Comparison of ENCODE assay signal across 9 cellular contexts in the genomic region with DNA sequence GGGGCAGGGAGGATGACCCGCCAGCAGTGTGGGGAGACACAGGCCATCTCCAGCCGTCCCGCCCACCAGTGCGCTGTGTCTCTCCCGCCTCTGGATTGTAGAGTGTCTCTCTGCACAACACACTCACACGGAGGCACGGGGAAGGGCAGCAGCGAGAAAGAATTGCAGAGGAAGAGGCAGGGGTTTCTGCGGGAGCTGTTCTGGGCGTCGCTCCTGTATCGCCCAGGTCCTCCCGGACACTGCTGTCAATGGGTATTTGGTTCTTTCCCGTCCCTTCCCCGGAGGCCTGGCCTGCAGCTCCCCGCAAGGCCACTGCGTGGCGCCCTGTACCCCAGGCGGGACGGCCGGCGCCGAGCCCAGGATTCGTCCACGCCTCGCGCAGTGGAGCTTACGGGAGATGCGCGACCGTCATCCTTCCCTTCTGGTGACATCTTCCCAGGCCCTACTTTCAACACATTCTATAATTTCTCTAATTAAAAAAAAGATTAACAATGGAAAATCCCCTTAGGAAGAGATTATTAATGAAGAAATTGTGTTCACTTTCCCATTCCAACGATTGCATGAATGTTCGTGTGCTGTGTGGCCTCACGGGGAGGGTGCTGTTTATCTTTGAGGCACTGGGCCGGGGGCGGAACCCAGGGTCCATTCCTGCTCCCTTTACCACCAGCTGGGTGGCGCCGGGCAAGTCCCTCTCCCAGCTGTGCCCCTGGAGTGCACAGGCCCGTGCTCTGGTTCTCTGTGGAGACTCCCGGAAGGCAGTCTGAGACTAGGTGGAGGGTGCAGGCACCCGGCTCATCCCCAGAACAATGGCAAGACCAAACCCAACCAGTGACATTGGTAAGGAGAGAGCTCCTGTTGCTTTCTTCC.
DNase-seq lines count a peak whose midpoint lies in the region; ATAC-seq and TF ChIP-seq lines count a peak whose summit lies in the region.
"Had no signal": no experiment of that assay in that cellular context is flagged by ENCODE, and none has a peak within 500 bp of the region (broad histone marks: within the 10 kb centered on the region; RNA-seq: fewer than 3 reads in every experiment).

No MANE protein-coding gene starts in this region.

- ATAC-seq in effector memory CD8-positive, alpha-beta T cell (replicated peaks), result no peak
- no peak for ATAC-seq in HG03097 (IDR thresholded peaks at IDR 0.05; ENCODE audit: low FRiP score, unreplicated experiment)

- H3K9me3 Mint-ChIP-seq in effector memory CD8-positive, alpha-beta T cell, result peaks cover 6 to 10% of the 10 kb centered on the region in 2 donors

- no peaks in the 10 kb centered on the region for H3K36me3 ChIP-seq in esophagus squamous epithelium
- H3K36me3 ChIP-seq: BLaER1 treated with 17β-estradiol and CSF1 and Interleukin-3, amounts not matched to agents 10 nM and 100 nM had no signal

- no peak overlapping the region for H3K4me3 ChIP-seq in esophagus squamous epithelium
- H3K4me3 ChIP-seq: BLaER1 treated with 17β-estradiol and CSF1 and Interleukin-3, amounts not matched to agents 10 nM and 100 nM had no signal

- H3K36me3 Mint-ChIP-seq in effector memory CD8-positive, alpha-beta T cell (ENCODE audit: insufficient read depth), result no peaks in the 10 kb centered on the region

- intact Hi-C loops in esophagus squamous epithelium (cut with DNase I), result loop anchor here (10.0 kb wide), 1 partner anchor 227 kb away; no protein-coding TSS in a partner anchor

- no peak overlapping the region for H3K4me3 Mint-ChIP-seq in effector memory CD8-positive, alpha-beta T cell

- no peak overlapping the region for H3K27ac Mint-ChIP-seq in effector memory CD8-positive, alpha-beta T cell

- 19 to 28% methylated on average over 30 to 32 of the region's 41 CpGs for WGBS in esophagus squamous epithelium, 2 donors

- DNase-seq in NCI-H82 (lab: John Stamatoyannopoulos, UW) (peak; percentile 10), NCI-H82 treated with DMSO at 0.1 percent for 48 hours (lab: John Stamatoyannopoulos, UW; ENCODE audit: unreplicated experiment) (no peak), esophagus squamous epithelium (lab: John Stamatoyannopoulos, UW) (no peak), pons (ENCODE audit: low spot score) (peak; percentile 21), NCI-H187 (lab: John Stamatoyannopoulos, UW) (no peak)
- no peak for DNase-seq in effector memory CD8-positive, alpha-beta T cell

- peaks cover 0 to 36% of the 10 kb centered on the region in 2 donors for H3K27me3 Mint-ChIP-seq in effector memory CD8-positive, alpha-beta T cell

- no peaks in the 10 kb centered on the region for H3K4me1 Mint-ChIP-seq in effector memory CD8-positive, alpha-beta T cell (ENCODE audit: low read depth in 2 of 2)

- no peak for TF ChIP-seq POLR2A in esophagus squamous epithelium (IDR thresholded peaks at IDR 0.05)

- peaks cover 0 to 43% (median 0%) of the 10 kb centered on the region in 4 donors for H3K27me3 ChIP-seq in esophagus squamous epithelium
- H3K27me3 ChIP-seq: BLaER1 treated with 17β-estradiol and CSF1 and Interleukin-3, amounts not matched to agents 10 nM and 100 nM had no signal

- no peak overlapping the region for H3K27ac ChIP-seq in esophagus squamous epithelium
- H3K27ac ChIP-seq: BLaER1 treated with 17β-estradiol and CSF1 and Interleukin-3, amounts not matched to agents 10 nM and 100 nM had no signal

- TF ChIP-seq CTCF in LNCAP (IDR thresholded peaks at IDR 0.05) (peak; percentile 98), esophagus squamous epithelium (IDR thresholded peaks at IDR 0.05) (peak in 4 of 6 experiments; percentile 45 to 68 (median 48))

- no peaks in the 10 kb centered on the region for H3K9me3 ChIP-seq in esophagus squamous epithelium
- H3K9me3 ChIP-seq: BLaER1 treated with 17β-estradiol and CSF1 and Interleukin-3, amounts not matched to agents 10 nM and 100 nM had no signal

- no peaks in the 10 kb centered on the region for H3K4me1 ChIP-seq in esophagus squamous epithelium
- H3K4me1 ChIP-seq: BLaER1 treated with 17β-estradiol and CSF1 and Interleukin-3, amounts not matched to agents 10 nM and 100 nM had no signal

Comparison
In these comparisons a context has a peak if more than half of its experiments do, and no peak if none do; other contexts are left out.
1. DNase-seq: peak in NCI-H82 (single experiment) and pons (single experiment); none in NCI-H82 treated with DMSO at 0.1 percent for 48 hours (single experiment), esophagus squamous epithelium (single experiment), effector memory CD8-positive, alpha-beta T cell (0 of 3) and NCI-H187 (0 of 2).